12 cellular contexts compared by ENCODE assay signal in the genomic region with DNA sequence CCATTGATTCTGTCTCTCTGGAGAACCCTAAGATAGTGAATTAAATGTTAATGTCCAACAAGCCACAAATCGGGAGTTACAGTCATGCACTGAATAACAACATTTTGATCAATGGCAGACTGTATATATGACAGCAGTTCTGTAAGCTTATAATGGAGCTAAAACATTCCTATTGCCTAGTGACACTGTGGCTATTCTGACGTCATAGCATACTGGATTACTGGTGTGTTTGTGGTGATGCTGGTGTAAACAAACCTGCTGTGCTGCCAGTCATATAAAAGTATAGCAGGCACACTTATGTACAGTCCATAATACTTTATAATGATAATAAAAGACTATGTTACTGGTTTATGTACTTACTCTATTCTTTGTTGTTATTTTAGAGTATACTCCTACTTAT.
"Had no signal": no experiment of that assay in that cellular context is flagged by ENCODE, and none has a peak within 500 bp of the region (broad histone marks: within the 10 kb centered on the region; RNA-seq: fewer than 3 reads in every experiment).

No MANE protein-coding gene starts in this region.

- DNase-seq: activated CD4-positive, alpha-beta T cell treated with anti-CD3 and anti-CD28 coated beads, Interleukin-2, amount 50 U/mL, for 48 hours; activated CD4-positive, CD25-positive, alpha-beta regulatory T cell treated with anti-CD3 and anti-CD28 coated beads, Interleukin-2, amount 50 U/mL, for 72 hours; activated naive CD4-positive, alpha-beta T cell treated with anti-CD3 and anti-CD28 coated beads for 36 hours; activated naive CD8-positive, alpha-beta T cell treated with anti-CD3 and anti-CD28 coated beads, Interleukin-2, amount 50 U/mL, for 24 hours; activated T-cell treated with anti-CD3 and anti-CD28 coated beads, Interleukin-2, amount 50 U/mL, for 1 hour; islet precursor cell; naive thymus-derived CD4-positive, alpha-beta T cell; T1000 had no signal

- H3K9me3 ChIP-seq: ascending aorta had no signal

- H3K36me3 ChIP-seq: ascending aorta had no signal

- H3K9ac ChIP-seq: parathyroid adenoma had no signal

- H3K4me3 ChIP-seq: ascending aorta had no signal

- H3K27me3 ChIP-seq: ascending aorta had no signal

- H3K27ac ChIP-seq: ascending aorta, parathyroid adenoma had no signal

- H2AFZ ChIP-seq: parathyroid adenoma had no signal

- ATAC-seq: activated naive CD8-positive, alpha-beta T cell treated with anti-CD3 and anti-CD28 coated beads, Interleukin-2, amount 50 U/mL, for 24 hours; left lobe of liver; naive thymus-derived CD4-positive, alpha-beta T cell; stimulated activated memory B cell treated with anti-CD40 and anti-IgM and Interleukin-4, amounts not matched to agents 10 μg/mL and 1 μg/mL and 100 μg/mL, for 72 hours had no signal

- H3K4me1 ChIP-seq: ascending aorta, parathyroid adenoma had no signal
